Comparison of ENCODE assay signal across 8 cellular contexts in genomic region chr16:72124761-72125634, GRCh38. TPM values are rescaled to one million over a fixed set of nuclear protein-coding genes. Genes with fewer than 3 reads are reported as not detected.
DNase-seq lines count a peak whose midpoint lies in the region; ATAC-seq and TF ChIP-seq lines count a peak whose summit lies in the region.

No MANE protein-coding gene starts in this region.

- H2AFZ ChIP-seq in parathyroid adenoma = peak overlapping the region; percentile 30

- no peaks in the 10 kb centered on the region for H3K9me3 Mint-ChIP-seq in activated naive CD4-positive, alpha-beta T cell treated with anti-CD3 and anti-CD28 coated beads for 36 hours

- H3K4me1 ChIP-seq in parathyroid adenoma (no peaks in the 10 kb centered on the region), upper lobe of left lung (peaks cover 0 to 10% (median 6%) of the 10 kb centered on the region in 4 donors)

- ATAC-seq in GM18909 (IDR thresholded peaks at IDR 0.05; ENCODE audit: poor library complexity, unreplicated experiment) (peak; percentile 68), upper lobe of left lung (ENCODE audit: low FRiP score in 2 of 2) (peak; percentile 81 to 89)

- no peak overlapping the region for H3K9ac ChIP-seq in parathyroid adenoma

- CTCF ChIA-PET in activated naive CD4-positive, alpha-beta T cell treated with anti-CD3 and anti-CD28 coated beads for 36 hours (lab: Charles Lee) = interaction anchor here (0.6 to 1.8 kb wide), 21 partner anchors 11 to 1838 kb away, joined by 3 to 19 read pairs (median 3); no protein-coding TSS in a partner anchor

- TF ChIP-seq POLR2A in upper lobe of left lung (IDR thresholded peaks at IDR 0.05) = no peak

- peak; percentile 75 for TF ChIP-seq CTCF in parathyroid adenoma (IDR thresholded peaks at IDR 0.05)
- peak; percentile 57 to 80 (median 74) for TF ChIP-seq CTCF in upper lobe of left lung (IDR thresholded peaks at IDR 0.05)

- H3K4me1 Mint-ChIP-seq in activated naive CD4-positive, alpha-beta T cell treated with anti-CD3 and anti-CD28 coated beads for 36 hours (ENCODE audit: low read depth) = no peaks in the 10 kb centered on the region

- H3K4me3 ChIP-seq in parathyroid adenoma (ENCODE audit: low read depth, low read length) = no peak overlapping the region
- no peak overlapping the region for H3K4me3 ChIP-seq in upper lobe of left lung

- no peaks in the 10 kb centered on the region for H3K79me2 ChIP-seq in parathyroid adenoma

- H3K9me3 ChIP-seq in parathyroid adenoma (ENCODE audit: control insufficient read depth, low read length) = no peaks in the 10 kb centered on the region
- no peaks in the 10 kb centered on the region for H3K9me3 ChIP-seq in upper lobe of left lung

- DNase-seq in AG08395 (ENCODE audit: low spot score) = peak; percentile 86
- peak; percentile 66 for DNase-seq in LoVo (ENCODE audit: low spot score)
- DNase-seq in SHP77 treated with DMSO at 0.1 percent for 48 hours (lab: John Stamatoyannopoulos, UW) = peak; percentile 8
- peak; percentile 80 for DNase-seq in activated naive CD4-positive, alpha-beta T cell treated with anti-CD3 and anti-CD28 coated beads for 36 hours
- peak; percentile 72 for DNase-seq in glomerular visceral epithelial cell (ENCODE audit: extremely low spot score)
- DNase-seq in upper lobe of left lung = peak in 1 of 2 donors; percentile 56

- TF ChIP-seq EP300 in upper lobe of left lung (IDR thresholded peaks at IDR 0.05) = no peak

- H3K27ac Mint-ChIP-seq in activated naive CD4-positive, alpha-beta T cell treated with anti-CD3 and anti-CD28 coated beads for 36 hours = no peak overlapping the region

- H3K36me3 ChIP-seq in parathyroid adenoma (ENCODE audit: control insufficient read depth, insufficient read depth, low read length) (no peaks in the 10 kb centered on the region), upper lobe of left lung (no peaks in the 10 kb centered on the region)

- H3K27ac ChIP-seq in parathyroid adenoma (no peak overlapping the region), upper lobe of left lung (peak overlapping the region in 2 of 4 donors; percentile 25 to 67)

- WGBS in upper lobe of left lung, 2 donors = 37 to 44% methylated on average over 10 to 13 of the region's 13 CpGs

- no peaks in the 10 kb centered on the region for H3K27me3 ChIP-seq in parathyroid adenoma (ENCODE audit: control insufficient read depth, insufficient read depth, low read length)
- no peaks in the 10 kb centered on the region for H3K27me3 ChIP-seq in upper lobe of left lung

- H3K27me3 Mint-ChIP-seq in activated naive CD4-positive, alpha-beta T cell treated with anti-CD3 and anti-CD28 coated beads for 36 hours (ENCODE audit: low read depth) = no peaks in the 10 kb centered on the region

- no peak overlapping the region for H3K4me3 Mint-ChIP-seq in activated naive CD4-positive, alpha-beta T cell treated with anti-CD3 and anti-CD28 coated beads for 36 hours

- no peaks in the 10 kb centered on the region for H3K36me3 Mint-ChIP-seq in activated naive CD4-positive, alpha-beta T cell treated with anti-CD3 and anti-CD28 coated beads for 36 hours (ENCODE audit: low read depth)

- intact Hi-C loops in activated naive CD4-positive, alpha-beta T cell treated with anti-CD3 and anti-CD28 coated beads for 36 hours (cut with micrococcal nuclease) = loop anchor here (1.0 to 10.0 kb wide), 6 partner anchors 122 to 1832 kb away; no protein-coding TSS in a partner anchor

- H3K4me2 ChIP-seq in parathyroid adenoma (ENCODE audit: low read length) = no peak overlapping the region

RNA-seq across cellular contexts. Expression of gene DHX38, which starts 31.4 kb away (rescaled TPM):
- total RNA-seq in activated naive CD4-positive, alpha-beta T cell treated with anti-CD3 and anti-CD28 coated beads for 36 hours = 10 to 100 TPM; 78.6 to 79.9 TPM
- total RNA-seq in upper lobe of left lung = 100 to 1,000 TPM in 1 of 6 donors, 10 to 100 TPM in 5; 45.9 to 211 (median 76.8) TPM

RNA-seq across cellular contexts. Expression of gene TXNL4B, which starts 31.6 kb away (rescaled TPM):
- total RNA-seq in activated naive CD4-positive, alpha-beta T cell treated with anti-CD3 and anti-CD28 coated beads for 36 hours = 10 to 100 TPM; 22.0 to 24.1 TPM
- 10 to 100 TPM in 2 of 6 donors, 1 to 10 TPM in 4; 5.7 to 13.4 (median 9.6) TPM for total RNA-seq in upper lobe of left lung

RNA-seq across cellular contexts. Expression of gene PMFBP1, which starts 47.0 kb away (rescaled TPM):
- total RNA-seq in activated naive CD4-positive, alpha-beta T cell treated with anti-CD3 and anti-CD28 coated beads for 36 hours = under 1 TPM; 0.17 to 0.24 TPM
- total RNA-seq in upper lobe of left lung = 1 to 10 TPM in 3 of 6 donors, under 1 TPM in 3; 0.15 to 7.3 (median 1.1) TPM
